Comparison of ENCODE assay signal across 8 cellular contexts in genomic region chr14:65230287-65230728, GRCh38.
DNase-seq lines count a peak whose midpoint lies in the region; ATAC-seq, FAIRE-seq and TF ChIP-seq lines count a peak whose summit lies in the region.

No MANE protein-coding gene starts in this region.

- H3K27ac Mint-ChIP-seq in activated T-helper 2 cell treated with anti-CD3 and anti-CD28 coated beads, Interferon-gamma antibody, Interleukin-2, Interleukin-4, amounts not matched to agents 10 μg/mL and 5 μg/mL and 100 μg/mL, durations not matched to agents 14 hours and 24 hours and 36 hours: peak overlapping the region; percentile 90

- no peak for FAIRE-seq in GM12891 (lab: Jason Lieb, UNC)

- H3K4me1 Mint-ChIP-seq in activated T-helper 2 cell treated with anti-CD3 and anti-CD28 coated beads, Interferon-gamma antibody, Interleukin-2, Interleukin-4, amounts not matched to agents 10 μg/mL and 5 μg/mL and 100 μg/mL, durations not matched to agents 14 hours and 24 hours and 36 hours (ENCODE audit: low read depth): peaks cover 40% of the 10 kb centered on the region

- H3K4me3 ChIP-seq in BE2C (ENCODE audit: low read depth, low read length): peak overlapping the region; percentile 53

- no peaks in the 10 kb centered on the region for H3K9me3 ChIP-seq in BE2C

- 0 out of 2 replicates have a peak, but pooled peaks cover 4% of the 10 kb centered on the region for H3K4me1 ChIP-seq in BE2C

- H3K27me3 Mint-ChIP-seq in activated T-helper 2 cell treated with anti-CD3 and anti-CD28 coated beads, Interferon-gamma antibody, Interleukin-2, Interleukin-4, amounts not matched to agents 10 μg/mL and 5 μg/mL and 100 μg/mL, durations not matched to agents 14 hours and 24 hours and 36 hours (ENCODE audit: low read depth): no peaks in the 10 kb centered on the region

- H3K9me3 Mint-ChIP-seq in activated T-helper 2 cell treated with anti-CD3 and anti-CD28 coated beads, Interferon-gamma antibody, Interleukin-2, Interleukin-4, amounts not matched to agents 10 μg/mL and 5 μg/mL and 100 μg/mL, durations not matched to agents 14 hours and 24 hours and 36 hours: no peaks in the 10 kb centered on the region

- no peaks in the 10 kb centered on the region for H3K27me3 ChIP-seq in BE2C

- ATAC-seq in left ventricle myocardium superior: peak; percentile 85
- ATAC-seq in sciatic nerve: peak; percentile 83
- ATAC-seq in GM18861 (IDR thresholded peaks at IDR 0.05; ENCODE audit: unreplicated experiment): no peak
- ATAC-seq in GM19023 (IDR thresholded peaks at IDR 0.05; ENCODE audit: unreplicated experiment): no peak

- no peaks in the 10 kb centered on the region for H3K36me3 ChIP-seq in BE2C

- TF ChIP-seq CTCF in BE2C (IDR thresholded peaks at IDR 0.05; ENCODE audit: low read depth, low read length): no peak

- peak overlapping the region; percentile 81 for H3K4me3 Mint-ChIP-seq in activated T-helper 2 cell treated with anti-CD3 and anti-CD28 coated beads, Interferon-gamma antibody, Interleukin-2, Interleukin-4, amounts not matched to agents 10 μg/mL and 5 μg/mL and 100 μg/mL, durations not matched to agents 14 hours and 24 hours and 36 hours (ENCODE audit: low read depth)

- intact Hi-C loops in activated T-helper 2 cell treated with anti-CD3 and anti-CD28 coated beads, Interferon-gamma antibody, Interleukin-2, Interleukin-4, amounts not matched to agents 10 μg/mL and 5 μg/mL and 100 μg/mL, durations not matched to agents 14 hours and 24 hours and 36 hours (cut with micrococcal nuclease): no loop called here
- intact Hi-C loops in left ventricle myocardium superior (cut with micrococcal nuclease) (no loop called here), sciatic nerve (cut with DNase I) (no loop called here)

- H3K36me3 Mint-ChIP-seq in activated T-helper 2 cell treated with anti-CD3 and anti-CD28 coated beads, Interferon-gamma antibody, Interleukin-2, Interleukin-4, amounts not matched to agents 10 μg/mL and 5 μg/mL and 100 μg/mL, durations not matched to agents 14 hours and 24 hours and 36 hours (ENCODE audit: low read depth): no peaks in the 10 kb centered on the region

- TF ChIP-seq POLR2A in GM12891 (IDR thresholded peaks at IDR 0.05; ENCODE audit: low read depth, low read length): no peak

- peak; percentile 61 for DNase-seq in BE2C
- DNase-seq in NCI-H1417 (lab: John Stamatoyannopoulos, UW): peak; percentile 68 to 88 (median 87)
- DNase-seq in activated T-helper 2 cell treated with anti-CD3 and anti-CD28 coated beads, Interferon-gamma antibody, Interleukin-2, Interleukin-4, amounts not matched to agents 10 μg/mL and 5 μg/mL and 100 μg/mL, durations not matched to agents 14 hours and 24 hours and 36 hours (ENCODE audit: low spot score): no peak
- peak; percentile 50 for DNase-seq in left ventricle myocardium superior
- DNase-seq in sciatic nerve (ENCODE audit: low spot score): peak; percentile 82
- DNase-seq in GM12891 (ENCODE audit: insufficient read length, low spot score): no peak

TF ChIP-seq in GM12891, 5 proteins besides CTCF, POLR2A, EP300 and RAD21:
- no peak for TF ChIP-seq SPI1 (IDR thresholded peaks at IDR 0.05; ENCODE audit: low read depth, low read length)

Comparison
In these comparisons a context has a peak if more than half of its experiments do, and no peak if none do; other contexts are left out.
1. DNase-seq: peak in BE2C (single experiment), NCI-H1417 (3 of 3), left ventricle myocardium superior (single experiment) and sciatic nerve (single experiment); none in activated T-helper 2 cell treated with anti-CD3 and anti-CD28 coated beads, Interferon-gamma antibody, Interleukin-2, Interleukin-4, amounts not matched to agents 10 μg/mL and 5 μg/mL and 100 μg/mL, durations not matched to agents 14 hours and 24 hours and 36 hours (single experiment) and GM12891 (single experiment).
2. ATAC-seq: peak in left ventricle myocardium superior (single experiment) and sciatic nerve (single experiment); none in GM18861 (single experiment) and GM19023 (single experiment).